ENCODE assay signal across 12 cellular contexts in the genomic region with DNA sequence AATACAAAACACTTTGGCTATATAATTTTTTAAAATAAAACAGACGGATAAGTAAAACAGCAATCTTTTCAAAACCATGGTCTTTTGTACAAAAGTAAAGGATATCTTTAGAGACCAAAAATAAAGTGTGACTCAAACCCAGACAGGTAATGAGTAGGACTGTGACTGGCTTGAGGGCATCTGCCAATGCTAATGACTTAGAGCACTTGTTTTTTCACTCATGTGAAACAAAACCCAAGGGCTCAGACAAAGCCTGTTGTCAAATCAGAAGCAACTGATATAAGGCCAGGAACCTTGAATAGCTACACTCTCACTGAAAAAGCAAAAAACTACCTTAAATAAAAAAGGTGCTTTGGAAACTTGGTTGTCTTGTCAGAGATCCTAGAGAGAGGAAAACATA.
DNase-seq lines count a peak whose midpoint lies in the region; ATAC-seq, FAIRE-seq and TF ChIP-seq lines count a peak whose summit lies in the region.
"Had no signal": no experiment of that assay in that cellular context is flagged by ENCODE, and none has a peak within 500 bp of the region (broad histone marks: within the 10 kb centered on the region; RNA-seq: fewer than 3 reads in every experiment).

No MANE protein-coding gene starts in this region.

- H3K9me3 ChIP-seq in OCI-LY7 (ENCODE audit: low read length) = no peaks in the 10 kb centered on the region
- H3K9me3 ChIP-seq: transverse colon had no signal

- intact Hi-C loops in OCI-LY7 (cut with micrococcal nuclease; ENCODE audit: unreplicated experiment) = no loop called here

- no peak overlapping the region for H2AFZ ChIP-seq in OCI-LY7 (ENCODE audit: low read length)

- BruUV-seq in OCI-LY7 (replicated peaks; lab: Mats Ljungman, UMichigan) = no TSS peak

- H3K4me1 ChIP-seq in OCI-LY7 (ENCODE audit: insufficient read depth, low read length, poor library complexity, severe bottlenecking) = no peaks in the 10 kb centered on the region
- H3K4me1 ChIP-seq: transverse colon had no signal

- no peak for TF ChIP-seq POLR2A in GM12891 (IDR thresholded peaks at IDR 0.05; ENCODE audit: low read depth, low read length)

- peak; percentile 98 for ATAC-seq in GM19395 (IDR thresholded peaks at IDR 0.05; ENCODE audit: unreplicated experiment)
- ATAC-seq in HG02884 (IDR thresholded peaks at IDR 0.05; ENCODE audit: unreplicated experiment) = peak; percentile 100

- FAIRE-seq in GM12891 (lab: Jason Lieb, UNC) = peak; percentile 75

- no peaks in the 10 kb centered on the region for H4K20me1 ChIP-seq in OCI-LY7 (ENCODE audit: insufficient read depth, low read length)

- H3K9me2 ChIP-seq in OCI-LY7 (ENCODE audit: insufficient read depth, low read length) = no peaks in the 10 kb centered on the region

- H3K4me3 ChIP-seq in OCI-LY7 (ENCODE audit: low read depth, low read length, poor library complexity, severe bottlenecking) = no peak overlapping the region
- H3K4me3 ChIP-seq: dorsolateral prefrontal cortex, transverse colon had no signal

- no peak for TF ChIP-seq CTCF in OCI-LY7 (conservative IDR thresholded peaks at IDR 0.05; ENCODE audit: low read length)

- POLR2A ChIA-PET in OCI-LY7 (lab: Charles Lee) = no interaction called here

- H3K36me3 ChIP-seq in OCI-LY7 (ENCODE audit: insufficient read depth, low read length) = no peaks in the 10 kb centered on the region
- H3K36me3 ChIP-seq: transverse colon had no signal

- peak; percentile 9 for DNase-seq in GM12891 (ENCODE audit: insufficient read length, low spot score)
- DNase-seq in M059J (ENCODE audit: low read depth) = peak; percentile 0
- no peak for DNase-seq in T-helper 9 cell
- no peak for DNase-seq in epidermal melanocyte (ENCODE audit: insufficient read length, low spot score)
- no peak for DNase-seq in OCI-LY7 (ENCODE audit: low spot score)
- DNase-seq in AG20443 (ENCODE audit: low spot score) = no peak
- DNase-seq: dorsolateral prefrontal cortex; stimulated activated CD4-positive, alpha-beta T cell treated with anti-CD3 and anti-CD28 coated beads, Interleukin-4, amount 100 ng/mL, for 24 hours; transverse colon had no signal

- H3K79me2 ChIP-seq in OCI-LY7 (ENCODE audit: insufficient read depth, low read depth, low read length) = no peaks in the 10 kb centered on the region

- CTCF ChIA-PET in OCI-LY7 (lab: Charles Lee; ENCODE audit: unreplicated experiment) = no interaction called here

- no peak overlapping the region for H3K4me2 ChIP-seq in OCI-LY7 (ENCODE audit: low read length)

- H3K27ac ChIP-seq in OCI-LY7 (ENCODE audit: low read depth, low read length, poor library complexity, severe bottlenecking) = no peak overlapping the region
- H3K27ac ChIP-seq: dorsolateral prefrontal cortex, transverse colon, VCaP had no signal

TF ChIP-seq in GM12891, 5 proteins besides CTCF, POLR2A, EP300 and RAD21:
- no peak for TF ChIP-seq SPI1 (IDR thresholded peaks at IDR 0.05; ENCODE audit: low read depth, low read length)
- TF ChIP-seq POLR2AphosphoS5 (IDR thresholded peaks at IDR 0.05; ENCODE audit: low read depth, low read length) = no peak
- TF ChIP-seq PAX5 (IDR thresholded peaks at IDR 0.05; ENCODE audit: insufficient read depth, low read length, severe bottlenecking) = no peak
- no peak for TF ChIP-seq TAF1 (IDR thresholded peaks at IDR 0.05; ENCODE audit: low read depth, low read length)
- no peak for TF ChIP-seq POU2F2 (IDR thresholded peaks at IDR 0.05; ENCODE audit: low read depth, low read length)

Comparison
In these comparisons a context has a peak if more than half of its experiments do, and no peak if none do; other contexts are left out.
1. DNase-seq: peak in GM12891 (single experiment) and M059J (single experiment); none in T-helper 9 cell (single experiment), epidermal melanocyte (single experiment), OCI-LY7 (single experiment) and AG20443 (single experiment).